ENCODE assay signal across 8 cellular contexts in genomic region chr14:64387232-64387737, GRCh38. TPM values are rescaled to one million over a fixed set of nuclear protein-coding genes. Genes with fewer than 3 reads are reported as not detected.
DNase-seq lines count a peak whose midpoint lies in the region; ATAC-seq and TF ChIP-seq lines count a peak whose summit lies in the region.

No MANE protein-coding gene starts in this region.

- H3K27ac Mint-ChIP-seq in activated CD8-positive, alpha-beta T cell treated with anti-CD3 and anti-CD28 coated beads, Interleukin-2, amount 10 ng/mL, durations not matched to agents 7 days and 5 days: peak overlapping the region; percentile 94

- H3K9me3 ChIP-seq in Karpas-422 (ENCODE audit: low read length): no peaks in the 10 kb centered on the region
- no peaks in the 10 kb centered on the region for H3K9me3 ChIP-seq in cardiac muscle cell (ENCODE audit: low read depth)
- H3K9me3 ChIP-seq in prostate gland: no peaks in the 10 kb centered on the region

- intact Hi-C loops in prostate gland (cut with DNase I): loop anchor here (5.0 kb wide), 1 partner anchor 45 kb away; no protein-coding TSS in a partner anchor

- H3K79me2 ChIP-seq in Karpas-422 (ENCODE audit: low read length): peaks cover 52% of the 10 kb centered on the region

- TF ChIP-seq POLR2A in prostate gland (IDR thresholded peaks at IDR 0.05): no peak

- no peak for DNase-seq in BJ (ENCODE audit: low read depth)
- DNase-seq in Karpas-422: no peak
- DNase-seq in activated CD8-positive, alpha-beta T cell treated with anti-CD3 and anti-CD28 coated beads, Interleukin-2, amount 10 ng/mL, durations not matched to agents 7 days and 5 days: no peak
- peak in 1 of 2 donors; percentile 36 for DNase-seq in cardiac muscle cell (ENCODE audit: low read depth in 1 of 2, low spot score in 1 of 2)
- peak; percentile 19 for DNase-seq in prostate gland (ENCODE audit: low spot score)
- DNase-seq in CD1c-positive myeloid dendritic cell (ENCODE audit: extremely low spot score): no peak
- no peak for DNase-seq in NCI-H526 treated with DMSO at 0.1 percent for 48 hours (lab: John Stamatoyannopoulos, UW)

- WGBS in prostate gland: 4% methylated on average over 20 of the region's 25 CpGs

- no peaks in the 10 kb centered on the region for H3K27me3 Mint-ChIP-seq in activated CD8-positive, alpha-beta T cell treated with anti-CD3 and anti-CD28 coated beads, Interleukin-2, amount 10 ng/mL, durations not matched to agents 7 days and 5 days (ENCODE audit: low read depth)

- ATAC-seq in GM19035 (IDR thresholded peaks at IDR 0.05; ENCODE audit: unreplicated experiment): peak; percentile 6
- ATAC-seq in activated CD8-positive, alpha-beta T cell treated with anti-CD3 and anti-CD28 coated beads, Interleukin-2, amount 10 ng/mL, durations not matched to agents 7 days and 5 days: peak; percentile 0

- peak overlapping the region; percentile 60; the same call in 1 of the 2 replicates for H2AFZ ChIP-seq in Karpas-422 (ENCODE audit: low read length)

- no peaks in the 10 kb centered on the region for H3K27me3 ChIP-seq in BJ (ENCODE audit: control insufficient read depth, insufficient read depth, low read length)
- no peaks in the 10 kb centered on the region for H3K27me3 ChIP-seq in Karpas-422 (ENCODE audit: low read length)
- no peaks in the 10 kb centered on the region for H3K27me3 ChIP-seq in cardiac muscle cell
- no peaks in the 10 kb centered on the region for H3K27me3 ChIP-seq in prostate gland (replicated peaks; ENCODE audit: insufficient read depth)

- H4K20me1 ChIP-seq in Karpas-422 (ENCODE audit: insufficient read depth, low read depth, low read length): peaks cover 5% of the 10 kb centered on the region; the same call in 1 of the 2 replicates

- peak overlapping the region; percentile 99 for H3K4me3 Mint-ChIP-seq in activated CD8-positive, alpha-beta T cell treated with anti-CD3 and anti-CD28 coated beads, Interleukin-2, amount 10 ng/mL, durations not matched to agents 7 days and 5 days

- no peaks in the 10 kb centered on the region for H3K9me2 ChIP-seq in Karpas-422 (replicated peaks; ENCODE audit: insufficient read depth, low read length)

- peaks cover 37% of the 10 kb centered on the region for H3K36me3 Mint-ChIP-seq in activated CD8-positive, alpha-beta T cell treated with anti-CD3 and anti-CD28 coated beads, Interleukin-2, amount 10 ng/mL, durations not matched to agents 7 days and 5 days (ENCODE audit: low read depth)

- H3K4me1 ChIP-seq in Karpas-422 (ENCODE audit: low read length) (peaks cover 45% of the 10 kb centered on the region), cardiac muscle cell (ENCODE audit: low read depth) (peaks cover 7% of the 10 kb centered on the region), prostate gland (replicated peaks) (no peaks in the 10 kb centered on the region)

- POLR2A ChIA-PET in BJ (lab: Charles Lee): interaction anchor here (0.5 to 0.6 kb wide), 3 partner anchors 15 to 530 kb away, joined by 3 to 4 read pairs (median 4); no protein-coding TSS in a partner anchor
- POLR2A ChIA-PET in activated CD8-positive, alpha-beta T cell treated with anti-CD3 and anti-CD28 coated beads, Interleukin-2, amount 10 ng/mL, durations not matched to agents 7 days and 5 days (lab: Charles Lee): interaction anchor here (0.6 to 4.4 kb wide), 29 partner anchors 8 to 745 kb away, joined by 3 to 55 read pairs (median 3); partner anchors contain the start of genes AKAP5, HSPA2, WDR89 and ZBTB1

- peak overlapping the region; percentile 95 for H3K4me2 ChIP-seq in Karpas-422 (ENCODE audit: low read depth, low read length, poor library complexity, severe bottlenecking)

- H3K27ac ChIP-seq in Karpas-422 (ENCODE audit: low read length): peak overlapping the region; percentile 72
- peak overlapping the region; percentile 85 for H3K27ac ChIP-seq in cardiac muscle cell
- H3K27ac ChIP-seq in prostate gland: peak overlapping the region; percentile 70 to 83

- CTCF ChIA-PET in BJ (lab: Yijun Ruan, JAX): interaction anchor here (0.8 to 1.7 kb wide), 4 partner anchors 21 to 79 kb away, joined by 3 to 6 read pairs (median 4); partner anchors contain the start of gene AKAP5
- CTCF ChIA-PET in activated CD8-positive, alpha-beta T cell treated with anti-CD3 and anti-CD28 coated beads, Interleukin-2, amount 10 ng/mL, durations not matched to agents 7 days and 5 days (lab: Charles Lee): interaction anchor here (0.8 to 3.2 kb wide), 12 partner anchors 43 to 617 kb away, joined by 3 to 14 read pairs (median 6); partner anchors contain the start of genes HSPA2 and ZBTB1

- peak overlapping the region; percentile 81 for H3K9ac ChIP-seq in Karpas-422 (ENCODE audit: low read length)

- H3K4me3 ChIP-seq in BJ (ENCODE audit: low read depth, low read length) (peak overlapping the region; percentile 68), Karpas-422 (ENCODE audit: low read length) (peak overlapping the region; percentile 79), cardiac muscle cell (peak overlapping the region; percentile 44), prostate gland (peak overlapping the region; percentile 61 to 67)

- H3K36me3 ChIP-seq in BJ (ENCODE audit: control insufficient read depth, insufficient read depth, low read length): no peaks in the 10 kb centered on the region
- H3K36me3 ChIP-seq in Karpas-422 (ENCODE audit: insufficient read depth, low read length): peaks cover 21% of the 10 kb centered on the region
- no peaks in the 10 kb centered on the region for H3K36me3 ChIP-seq in cardiac muscle cell
- no peaks in the 10 kb centered on the region for H3K36me3 ChIP-seq in prostate gland

- no peaks in the 10 kb centered on the region for H3K9me3 Mint-ChIP-seq in activated CD8-positive, alpha-beta T cell treated with anti-CD3 and anti-CD28 coated beads, Interleukin-2, amount 10 ng/mL, durations not matched to agents 7 days and 5 days (ENCODE audit: insufficient read depth)

- TF ChIP-seq CTCF in BJ (IDR thresholded peaks at IDR 0.05; ENCODE audit: insufficient read depth, low read depth, low read length) (no peak), cardiac muscle cell (IDR thresholded peaks at IDR 0.05; ENCODE audit: low read depth, low read length) (no peak), prostate gland (IDR thresholded peaks at IDR 0.05) (no peak)

- peaks cover 40% of the 10 kb centered on the region for H3K4me1 Mint-ChIP-seq in activated CD8-positive, alpha-beta T cell treated with anti-CD3 and anti-CD28 coated beads, Interleukin-2, amount 10 ng/mL, durations not matched to agents 7 days and 5 days (ENCODE audit: low read depth)

RNA-seq across cellular contexts. Expression of gene MTHFD1, which starts 0.9 kb away (rescaled TPM):
- 30.9 and 36.1 TPM in 2 replicates for polyA plus RNA-seq in BJ (2011; rRNA removed)
- 46.9 and 50.0 TPM in 2 replicates for polyA minus RNA-seq in BJ (2011; rRNA and poly(A)+ RNA removed)
- 59.7 and 62.4 TPM in 2 replicates for total RNA-seq in Karpas-422 (2014; rRNA removed; shearing (Covaris generic); ENCODE audit: low replicate concordance)
- 100 to 1,000 TPM; 231 to 238 TPM for total RNA-seq in activated CD8-positive, alpha-beta T cell treated with anti-CD3 and anti-CD28 coated beads, Interleukin-2, amount 10 ng/mL, durations not matched to agents 7 days and 5 days
- total RNA-seq in cardiac muscle cell: 30.7 and 37.8 TPM in 2 replicates
- 63.6 and 73.1 TPM in 2 replicates for polyA plus RNA-seq in cardiac muscle cell
- total RNA-seq in prostate gland: 10 to 100 TPM; 26.1 to 34.7 TPM
